12 cellular contexts compared by ENCODE assay signal in the genomic region with DNA sequence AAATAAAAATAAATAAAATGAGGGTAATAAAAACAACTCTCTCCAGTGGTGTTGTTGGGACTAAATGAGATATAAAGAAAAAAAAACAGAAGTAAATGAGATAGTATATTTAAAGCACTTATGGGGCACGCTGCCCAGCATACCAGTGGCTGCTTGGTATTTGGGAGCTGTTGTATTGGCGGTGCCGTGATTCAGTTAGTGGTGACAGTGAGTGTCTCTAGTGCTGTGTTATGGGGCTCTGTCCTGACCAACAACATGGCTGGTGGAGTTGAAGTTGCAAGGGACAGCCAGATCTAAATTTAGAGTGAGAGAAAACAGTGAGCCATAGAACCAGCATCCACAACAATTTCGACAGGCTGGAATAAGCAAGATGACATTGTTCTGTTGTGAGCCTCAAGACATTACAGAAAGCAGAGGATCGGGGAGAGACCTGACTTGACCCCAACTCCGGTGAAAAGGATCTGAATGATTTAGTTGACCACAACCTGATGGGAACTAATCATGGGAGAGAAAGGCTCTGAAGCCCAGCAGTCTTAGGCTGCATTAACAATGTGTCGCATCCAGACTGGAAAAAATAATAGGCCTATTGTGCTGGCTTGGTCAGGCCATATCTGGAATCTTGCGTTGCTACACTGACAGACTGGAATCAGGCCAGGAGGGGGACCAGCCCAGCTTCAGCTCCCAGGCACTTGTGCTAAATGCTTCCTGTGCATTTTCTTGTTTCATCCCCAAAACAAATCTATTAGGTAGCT. TPM values are rescaled to one million over a fixed set of nuclear protein-coding genes. Genes with fewer than 3 reads are reported as not detected.
DNase-seq lines count a peak whose midpoint lies in the region; ATAC-seq and TF ChIP-seq lines count a peak whose summit lies in the region.
"Had no signal": no experiment of that assay in that cellular context is flagged by ENCODE, and none has a peak within 500 bp of the region (broad histone marks: within the 10 kb centered on the region; RNA-seq: fewer than 3 reads in every experiment).

No MANE protein-coding gene starts in this region.

- H3K9ac ChIP-seq in GM23248, result no peak overlapping the region

- ATAC-seq in GM21786 (IDR thresholded peaks at IDR 0.05; ENCODE audit: unreplicated experiment) (no peak), HG02884 (IDR thresholded peaks at IDR 0.05; ENCODE audit: unreplicated experiment) (no peak), esophagus mucosa (no peak)
- ATAC-seq: activated naive CD8-positive, alpha-beta T cell treated with anti-CD3 and anti-CD28 coated beads, Interleukin-2, amount 50 U/mL, for 24 hours had no signal

- H3K27ac ChIP-seq in GM23248, result no peak overlapping the region

- peaks cover 16% of the 10 kb centered on the region for H3K4me1 ChIP-seq in neuron (ENCODE audit: insufficient read depth, low read length)
- H3K4me1 ChIP-seq in GM23248 (ENCODE audit: insufficient read depth), result peaks cover 13% of the 10 kb centered on the region; the same call in 1 of the 2 replicates

- no peak for TF ChIP-seq CTCF in fibroblast of pulmonary artery (IDR thresholded peaks at IDR 0.05; ENCODE audit: low read length, missing control alignments)

- DNase-seq in AG20443 (ENCODE audit: low spot score) (peak; percentile 35), NCI-H2227 (lab: John Stamatoyannopoulos, UW; ENCODE audit: unreplicated experiment) (peak; percentile 58), fibroblast of pulmonary artery (ENCODE audit: low read depth) (peak; percentile 65), GM23248 (no peak)
- DNase-seq: activated naive CD8-positive, alpha-beta T cell treated with anti-CD3 and anti-CD28 coated beads, Interleukin-2, amount 50 U/mL, for 24 hours; KG1; NCI-H226; stimulated activated CD4-positive, alpha-beta T cell treated with anti-CD3 and anti-CD28 coated beads, Interleukin-12 subunit alpha, Interleukin-12 subunit beta, amount 100 ng/mL, for 4 hours had no signal

- H2AFZ ChIP-seq in neuron (ENCODE audit: low read depth, low read length) (no peak overlapping the region), GM23248 (no peak overlapping the region)

- H3K9me3 ChIP-seq in neuron (ENCODE audit: low read length), result no peaks in the 10 kb centered on the region
- H3K9me3 ChIP-seq in GM23248 (ENCODE audit: low read depth), result no peaks in the 10 kb centered on the region

- no peak overlapping the region for H3K4me2 ChIP-seq in GM23248 (ENCODE audit: unreplicated experiment)

- H3K27me3 ChIP-seq in neuron (ENCODE audit: insufficient read depth, low read length) (no peaks in the 10 kb centered on the region), GM23248 (replicated peaks; ENCODE audit: insufficient read depth) (no peaks in the 10 kb centered on the region)

- H3K36me3 ChIP-seq in neuron (ENCODE audit: insufficient read depth, low read length) (peaks cover under 1% of the 10 kb centered on the region), GM23248 (ENCODE audit: low read depth) (no peaks in the 10 kb centered on the region)

- no peaks in the 10 kb centered on the region for H3F3A ChIP-seq in GM23248 (ENCODE audit: insufficient read depth)

- H4K20me1 ChIP-seq in GM23248 (ENCODE audit: insufficient read depth), result no peaks in the 10 kb centered on the region

- WGBS in GM23248 (ENCODE audit: low coverage in 1 of 2, low lambda C conversion rate in 2 of 2, missing lambda C conversion rate in 2 of 2), 2 experiments, result 85 to 88% methylated on average over 8 of the region's 8 CpGs

- H3K79me2 ChIP-seq in GM23248 (ENCODE audit: insufficient read depth), result no peaks in the 10 kb centered on the region

- in situ Hi-C loops in GM23248 (cut with MboI), result no loop called here

- H3K9me2 ChIP-seq in GM23248 (ENCODE audit: insufficient read depth), result no peaks in the 10 kb centered on the region

- no peak overlapping the region for H3K4me3 ChIP-seq in fibroblast of pulmonary artery (replicated peaks; ENCODE audit: low read depth, low read length)
- H3K4me3 ChIP-seq in neuron (ENCODE audit: low read length), result peak overlapping the region; percentile 21
- no peak overlapping the region for H3K4me3 ChIP-seq in GM23248

RNA-seq across cellular contexts. Expression of a gene that starts 2.4 kb away (rescaled TPM):
- total RNA-seq in GM23248 (2014; rRNA removed; shearing (Covaris generic)), result 4.6 and 9.4 TPM in 2 replicates
- 4.2 and 5.4 TPM in 2 replicates for polyA plus RNA-seq in GM23248 (2016; fragmentation: Nextera tagmentation; extraction: Ambion mirVana)
- total RNA-seq in esophagus mucosa, result 25.2 TPM

RNA-seq across cellular contexts. Expression of a gene that starts 50.8 kb away (rescaled TPM):
- 0.32 TPM in 1 of 2 replicates, not detected in the other for total RNA-seq in GM23248 (2014; rRNA removed; shearing (Covaris generic))
- polyA plus RNA-seq in GM23248 (2016; fragmentation: Nextera tagmentation; extraction: Ambion mirVana), result 0.34 TPM in 1 of 2 replicates, not detected in the other
- total RNA-seq in esophagus mucosa, result 16.9 TPM

Comparison
In these comparisons a context has a peak if more than half of its experiments do, and no peak if none do; other contexts are left out.
1. RNA of a gene that starts 50.8 kb away (total RNA-seq): 16.9 TPM in esophagus mucosa (single experiment); 0.32 TPM in GM23248; every median in the first group is over 10 times any median in the second.